12 cellular contexts compared by ENCODE assay signal in genomic region chr6:129105035-129105434, GRCh38.
DNase-seq lines count a peak whose midpoint lies in the region; ATAC-seq and TF ChIP-seq lines count a peak whose summit lies in the region.
"Had no signal": no experiment of that assay in that cellular context is flagged by ENCODE, and none has a peak within 500 bp of the region (broad histone marks: within the 10 kb centered on the region; RNA-seq: fewer than 3 reads in every experiment).

No MANE protein-coding gene starts in this region.

- TF ChIP-seq CTCF in H9 (conservative IDR thresholded peaks at IDR 0.05) (no peak), foreskin fibroblast (IDR thresholded peaks at IDR 0.05; ENCODE audit: low read depth, low read length) (no peak), neural progenitor cell (IDR thresholded peaks at IDR 0.05) (no peak), upper lobe of left lung (IDR thresholded peaks at IDR 0.05) (no peak)

- no peaks in the 10 kb centered on the region for H3K9me3 ChIP-seq in H9 (ENCODE audit: control insufficient read depth, low read depth, low read length)
- H3K9me3 ChIP-seq in SJSA1 (replicated peaks), result no peaks in the 10 kb centered on the region
- H3K9me3 ChIP-seq in neural progenitor cell (ENCODE audit: low read depth), result no peaks in the 10 kb centered on the region
- H3K9me3 ChIP-seq in upper lobe of left lung, result no peaks in the 10 kb centered on the region
- H3K9me3 ChIP-seq: BLaER1, SK-N-SH had no signal

- H3K56ac ChIP-seq in H9 (ENCODE audit: insufficient read length, low read depth, low read length), result no peak overlapping the region

- H3K36me3 Mint-ChIP-seq in H9 (ENCODE audit: insufficient read depth in 1 of 3, low read depth in 3 of 3) (no peaks in the 10 kb centered on the region), neural progenitor cell (no peaks in the 10 kb centered on the region)
- no peaks in the 10 kb centered on the region for H3K36me3 Mint-ChIP-seq in activated T-cell treated with anti-CD3 and anti-CD28 coated beads, Interleukin-2, amount 50 U/mL, for 4 hours (ENCODE audit: insufficient read depth)
- no peaks in the 10 kb centered on the region for H3K36me3 Mint-ChIP-seq in activated T-helper 1 cell treated with anti-CD3 and anti-CD28 coated beads, Interleukin-12 subunit alpha, Interleukin-12 subunit beta, Interleukin-2, Interleukin-4 antibody, amounts not matched to agents 30 ng/mL and 10 ng/mL and 1 ng/mL, durations not matched to agents 14 hours and 24 hours and 36 hours (ENCODE audit: low read depth)

- H4K20me1 ChIP-seq in H9 (ENCODE audit: control insufficient read depth, insufficient read depth, insufficient read length) (no peaks in the 10 kb centered on the region), neural progenitor cell (ENCODE audit: low read depth) (no peaks in the 10 kb centered on the region)
- H4K20me1 ChIP-seq: BLaER1 had no signal

- H2BK15ac ChIP-seq in H9 (ENCODE audit: low read depth, low read length), result no peak overlapping the region

- no peak overlapping the region for H4K5ac ChIP-seq in H9 (ENCODE audit: insufficient read length, low read depth, low read length)

- H4K8ac ChIP-seq in H9 (replicated peaks; ENCODE audit: insufficient read length, low read depth, low read length), result no peak overlapping the region

- H3K4ac ChIP-seq in H9 (ENCODE audit: low read depth, low read length), result no peak overlapping the region

- H3K36me3 ChIP-seq in SJSA1 (no peaks in the 10 kb centered on the region), neural progenitor cell (no peaks in the 10 kb centered on the region), upper lobe of left lung (no peaks in the 10 kb centered on the region)
- H3K36me3 ChIP-seq: BLaER1 had no signal

- H2AFZ ChIP-seq in H9 (ENCODE audit: low read length), result no peak overlapping the region
- H2AFZ ChIP-seq in neural progenitor cell (replicated peaks), result no peak overlapping the region

- no peak overlapping the region for H3K23ac ChIP-seq in H9 (ENCODE audit: insufficient read length, low read depth, low read length)

- no peak overlapping the region for H2BK20ac ChIP-seq in H9 (ENCODE audit: low read depth, low read length, poor library complexity, severe bottlenecking)

- intact Hi-C loops in activated T-helper 1 cell treated with anti-CD3 and anti-CD28 coated beads, Interleukin-12 subunit alpha, Interleukin-12 subunit beta, Interleukin-2, Interleukin-4 antibody, amounts not matched to agents 30 ng/mL and 10 ng/mL and 1 ng/mL, durations not matched to agents 14 hours and 24 hours and 36 hours (cut with micrococcal nuclease), result no loop called here

- H3K27ac Mint-ChIP-seq in H9 (no peak overlapping the region), neural progenitor cell (no peak overlapping the region)
- H3K27ac Mint-ChIP-seq in activated T-helper 1 cell treated with anti-CD3 and anti-CD28 coated beads, Interleukin-12 subunit alpha, Interleukin-12 subunit beta, Interleukin-2, Interleukin-4 antibody, amounts not matched to agents 30 ng/mL and 10 ng/mL and 1 ng/mL, durations not matched to agents 14 hours and 24 hours and 36 hours, result no peak overlapping the region
- H3K27ac Mint-ChIP-seq: effector memory CD8-positive, alpha-beta T cell had no signal

- no peak for TF ChIP-seq EP300 in upper lobe of left lung (IDR thresholded peaks at IDR 0.05)

- no CpG with 5 or more reads among the region's 1 CpG for WGBS in H9 (ENCODE audit: extremely low coverage, insufficient read length, low lambda C conversion rate)
- WGBS in upper lobe of left lung, 2 donors, result 75 to 80% methylated on average over 1 of the region's 1 CpG

- H3K18ac ChIP-seq in H9 (ENCODE audit: insufficient read length, low read depth, low read length), result no peak overlapping the region

- H2BK120ac ChIP-seq in H9 (ENCODE audit: low read depth, low read length, poor library complexity, severe bottlenecking), result no peak overlapping the region

- H3K79me2 ChIP-seq in H9 (ENCODE audit: insufficient read depth, low read length) (no peaks in the 10 kb centered on the region), neural progenitor cell (ENCODE audit: low read depth) (no peaks in the 10 kb centered on the region)

- no peaks in the 10 kb centered on the region for H3K79me1 ChIP-seq in H9 (ENCODE audit: insufficient read depth, low read depth, low read length, poor library complexity, severe bottlenecking)

- H3K14ac ChIP-seq in H9 (ENCODE audit: insufficient read depth, low read length), result no peak overlapping the region

- H2AK5ac ChIP-seq in H9 (ENCODE audit: insufficient read length, low read length), result no peak overlapping the region

- H3K9me3 Mint-ChIP-seq in H9, result no peaks in the 10 kb centered on the region
- H3K9me3 Mint-ChIP-seq in neural progenitor cell, result no peaks in the 10 kb centered on the region
- no peaks in the 10 kb centered on the region for H3K9me3 Mint-ChIP-seq in activated T-cell treated with anti-CD3 and anti-CD28 coated beads, Interleukin-2, amount 50 U/mL, for 4 hours
- H3K9me3 Mint-ChIP-seq in activated T-helper 1 cell treated with anti-CD3 and anti-CD28 coated beads, Interleukin-12 subunit alpha, Interleukin-12 subunit beta, Interleukin-2, Interleukin-4 antibody, amounts not matched to agents 30 ng/mL and 10 ng/mL and 1 ng/mL, durations not matched to agents 14 hours and 24 hours and 36 hours, result no peaks in the 10 kb centered on the region
- H3K9me3 Mint-ChIP-seq: effector memory CD8-positive, alpha-beta T cell had no signal

- no peaks in the 10 kb centered on the region for H3K27me3 Mint-ChIP-seq in H9 (ENCODE audit: low read depth)
- no peaks in the 10 kb centered on the region for H3K27me3 Mint-ChIP-seq in neural progenitor cell (ENCODE audit: insufficient read depth, low read depth)
- peaks cover 3% of the 10 kb centered on the region for H3K27me3 Mint-ChIP-seq in activated T-cell treated with anti-CD3 and anti-CD28 coated beads, Interleukin-2, amount 50 U/mL, for 4 hours (ENCODE audit: low read depth)
- no peaks in the 10 kb centered on the region for H3K27me3 Mint-ChIP-seq in activated T-helper 1 cell treated with anti-CD3 and anti-CD28 coated beads, Interleukin-12 subunit alpha, Interleukin-12 subunit beta, Interleukin-2, Interleukin-4 antibody, amounts not matched to agents 30 ng/mL and 10 ng/mL and 1 ng/mL, durations not matched to agents 14 hours and 24 hours and 36 hours (ENCODE audit: insufficient read depth)

- DNase-seq in H9, result peak; percentile 34
- DNase-seq in SJSA1 (ENCODE audit: low read depth in 1 of 2, low spot score in 2 of 2), result peak in 1 of 2 experiments; percentile 11
- DNase-seq in foreskin fibroblast, result peak; percentile 10 to 42
- DNase-seq in neural progenitor cell (ENCODE audit: low spot score), result peak; percentile 7
- no peak for DNase-seq in activated T-cell treated with anti-CD3 and anti-CD28 coated beads, Interleukin-2, amount 50 U/mL, for 4 hours
- DNase-seq in NCI-H524 (lab: John Stamatoyannopoulos, UW), result no peak
- DNase-seq in activated T-helper 1 cell treated with anti-CD3 and anti-CD28 coated beads, Interleukin-12 subunit alpha, Interleukin-12 subunit beta, Interleukin-2, Interleukin-4 antibody, amounts not matched to agents 30 ng/mL and 10 ng/mL and 1 ng/mL, durations not matched to agents 14 hours and 24 hours and 36 hours (ENCODE audit: low spot score), result no peak
- DNase-seq in upper lobe of left lung, result no peak
- DNase-seq: amniotic stem cell; effector memory CD8-positive, alpha-beta T cell; SK-N-SH had no signal

- H3K4me2 ChIP-seq in H9 (ENCODE audit: insufficient read depth, insufficient read length, low read length), result no peak overlapping the region
- no peak overlapping the region for H3K4me2 ChIP-seq in neural progenitor cell
- H3K4me2 ChIP-seq: BLaER1, SK-N-SH had no signal

- H3K4me1 Mint-ChIP-seq in H9 (peaks cover 17 to 18% of the 10 kb centered on the region in 2 experiments), neural progenitor cell (peaks cover 19% of the 10 kb centered on the region)
- no peaks in the 10 kb centered on the region for H3K4me1 Mint-ChIP-seq in activated T-cell treated with anti-CD3 and anti-CD28 coated beads, Interleukin-2, amount 50 U/mL, for 4 hours (ENCODE audit: low read depth)
- H3K4me1 Mint-ChIP-seq in activated T-helper 1 cell treated with anti-CD3 and anti-CD28 coated beads, Interleukin-12 subunit alpha, Interleukin-12 subunit beta, Interleukin-2, Interleukin-4 antibody, amounts not matched to agents 30 ng/mL and 10 ng/mL and 1 ng/mL, durations not matched to agents 14 hours and 24 hours and 36 hours (ENCODE audit: low read depth), result no peaks in the 10 kb centered on the region

- H3K4me3 Mint-ChIP-seq in H9 (no peak overlapping the region), neural progenitor cell (no peak overlapping the region)
- no peak overlapping the region for H3K4me3 Mint-ChIP-seq in activated T-cell treated with anti-CD3 and anti-CD28 coated beads, Interleukin-2, amount 50 U/mL, for 4 hours
- H3K4me3 Mint-ChIP-seq in activated T-helper 1 cell treated with anti-CD3 and anti-CD28 coated beads, Interleukin-12 subunit alpha, Interleukin-12 subunit beta, Interleukin-2, Interleukin-4 antibody, amounts not matched to agents 30 ng/mL and 10 ng/mL and 1 ng/mL, durations not matched to agents 14 hours and 24 hours and 36 hours, result no peak overlapping the region
- H3K4me3 Mint-ChIP-seq: effector memory CD8-positive, alpha-beta T cell had no signal

- H4K91ac ChIP-seq in H9 (ENCODE audit: insufficient read length, low read depth, low read length), result no peak overlapping the region

- no peaks in the 10 kb centered on the region for H3K27me3 ChIP-seq in H9 (ENCODE audit: insufficient read depth, low read length)
- no peaks in the 10 kb centered on the region for H3K27me3 ChIP-seq in SJSA1 (replicated peaks)
- no peaks in the 10 kb centered on the region for H3K27me3 ChIP-seq in neural progenitor cell
- no peaks in the 10 kb centered on the region for H3K27me3 ChIP-seq in upper lobe of left lung
- H3K27me3 ChIP-seq: BLaER1 had no signal

- H3K27ac ChIP-seq in H9 (ENCODE audit: insufficient read length, low read depth, low read length) (no peak overlapping the region), SJSA1 (peak overlapping the region; percentile 61), neural progenitor cell (no peak overlapping the region), upper lobe of left lung (peak overlapping the region in 2 of 4 donors; percentile 30 to 63)
- H3K27ac ChIP-seq: BLaER1 had no signal

- H3K4me1 ChIP-seq in H9 (ENCODE audit: insufficient read depth, low read length), result no peaks in the 10 kb centered on the region; the same call in 1 of the 2 replicates
- H3K4me1 ChIP-seq in SJSA1 (replicated peaks), result peaks cover 30% of the 10 kb centered on the region
- peaks cover 9% of the 10 kb centered on the region for H3K4me1 ChIP-seq in neural progenitor cell
- no peaks in the 10 kb centered on the region for H3K4me1 ChIP-seq in upper lobe of left lung
- H3K4me1 ChIP-seq: BLaER1 had no signal

- H3K23me2 ChIP-seq in H9 (ENCODE audit: insufficient read length, low read depth, low read length, poor library complexity, severe bottlenecking), result no peaks in the 10 kb centered on the region

- ATAC-seq in activated T-cell treated with anti-CD3 and anti-CD28 coated beads, Interleukin-2, amount 50 U/mL, for 4 hours, result no peak
- no peak for ATAC-seq in upper lobe of left lung (ENCODE audit: low FRiP score in 2 of 2)
- ATAC-seq: effector memory CD8-positive, alpha-beta T cell had no signal

- no peak overlapping the region for H2BK12ac ChIP-seq in H9 (ENCODE audit: insufficient read length, low read depth, low read length)

- H2BK5ac ChIP-seq in H9 (ENCODE audit: insufficient read length, low read length), result no peak overlapping the region

- TF ChIP-seq POLR2A in upper lobe of left lung (IDR thresholded peaks at IDR 0.05), result no peak

- H3K9ac ChIP-seq in H9 (ENCODE audit: extremely low read depth, insufficient read length, low read length), result no peak overlapping the region
- H3K9ac ChIP-seq in neural progenitor cell, result no peak overlapping the region
- H3K9ac ChIP-seq: BLaER1, SK-N-SH had no signal

- H3T11ph ChIP-seq in H9 (ENCODE audit: low read length), result no peak overlapping the region

- no peaks in the 10 kb centered on the region for H3F3A ChIP-seq in neural progenitor cell (ENCODE audit: low read depth)

- H3K4me3 ChIP-seq in SJSA1, result no peak overlapping the region
- no peak overlapping the region for H3K4me3 ChIP-seq in foreskin fibroblast (ENCODE audit: low read depth in 1 of 2, low read length in 2 of 2)
- no peak overlapping the region for H3K4me3 ChIP-seq in neural progenitor cell
- no peak overlapping the region for H3K4me3 ChIP-seq in upper lobe of left lung
- H3K4me3 ChIP-seq: BLaER1 had no signal

Comparison
In these comparisons a context has a peak if more than half of its experiments do, and no peak if none do; other contexts are left out.
1. DNase-seq: peak in H9 (single experiment), foreskin fibroblast (2 of 2) and neural progenitor cell (single experiment); none in activated T-cell treated with anti-CD3 and anti-CD28 coated beads, Interleukin-2, amount 50 U/mL, for 4 hours (single experiment), NCI-H524 (0 of 2), activated T-helper 1 cell treated with anti-CD3 and anti-CD28 coated beads, Interleukin-12 subunit alpha, Interleukin-12 subunit beta, Interleukin-2, Interleukin-4 antibody, amounts not matched to agents 30 ng/mL and 10 ng/mL and 1 ng/mL, durations not matched to agents 14 hours and 24 hours and 36 hours (single experiment) and upper lobe of left lung (0 of 2).